Comparison of ENCODE assay signal across 8 cellular contexts in the genomic region with DNA sequence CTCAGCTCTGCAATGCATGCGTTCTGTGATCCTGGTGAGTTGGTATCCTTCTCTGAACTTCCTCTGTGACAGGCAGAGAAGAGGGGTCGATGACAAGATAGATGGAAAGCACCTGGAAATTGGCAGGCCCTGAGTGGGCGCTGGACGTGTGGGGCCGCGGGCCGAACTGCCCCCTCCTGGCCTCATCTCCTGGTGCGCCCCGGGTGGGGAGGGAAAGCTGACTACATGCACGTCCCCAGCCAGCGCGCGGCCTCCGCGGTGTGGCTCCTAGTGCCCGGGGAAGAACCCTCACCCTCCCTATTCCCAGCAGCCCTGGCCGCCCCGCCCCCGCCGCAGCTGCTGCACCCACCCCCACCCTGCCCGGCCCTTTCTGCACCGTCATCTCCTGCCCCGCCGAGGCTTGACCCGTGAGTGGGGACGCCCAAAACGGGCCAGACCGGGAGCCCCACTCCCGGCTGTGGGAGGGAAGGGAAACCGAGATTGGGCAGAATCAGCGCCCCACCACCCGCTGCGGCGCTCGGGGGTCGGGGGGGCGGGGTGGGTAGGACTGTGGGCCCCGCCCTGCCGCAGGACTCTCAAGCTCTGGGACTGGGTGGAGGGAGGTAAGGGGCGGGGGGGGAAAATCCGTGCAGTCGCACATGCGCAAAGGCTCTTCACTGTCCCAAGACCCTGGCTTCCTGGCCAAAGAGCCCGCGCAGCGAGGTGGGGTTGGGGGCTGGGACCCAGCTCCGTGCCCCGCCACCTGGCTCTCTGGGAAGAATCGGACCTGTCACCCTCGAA. TPM values are rescaled to one million over a fixed set of nuclear protein-coding genes. Genes with fewer than 3 reads are reported as not detected.
DNase-seq lines count a peak whose midpoint lies in the region; ATAC-seq and TF ChIP-seq lines count a peak whose summit lies in the region.

A gene (plus strand): TSS at position 371 of the 780 bp plus-strand sequence.

- DNase-seq in activated CD4-positive, alpha-beta T cell treated with anti-CD3 and anti-CD28 coated beads for 48 hours: peak; percentile 63
- DNase-seq in activated CD4-positive, alpha-beta T cell treated with anti-CD3 and anti-CD28 coated beads for 4 hours: no peak
- DNase-seq in HCEC 1CT (peak; percentile 83), NCI-H2107 treated with DMSO at 0.1 percent for 48 hours (lab: John Stamatoyannopoulos, UW; ENCODE audit: unreplicated experiment) (peak; percentile 53), fibroblast of peridontal ligament (ENCODE audit: extremely low read depth) (peak; percentile 77), T-helper 9 cell (no peak)
- peak; percentile 89 for DNase-seq in activated CD8-positive, alpha-beta T cell treated with anti-CD3 and anti-CD28 coated beads for 36 hours
- peak in 1 of 9 donors; percentile 82 for DNase-seq in naive thymus-derived CD4-positive, alpha-beta T cell

- H3K27ac Mint-ChIP-seq in activated CD8-positive, alpha-beta T cell treated with anti-CD3 and anti-CD28 coated beads for 36 hours: peak within 1 kb of the TSS; percentile 72
- peak within 1 kb of the TSS in 2 of 9 donors; percentile 35 to 94 for H3K27ac Mint-ChIP-seq in naive thymus-derived CD4-positive, alpha-beta T cell

- ATAC-seq in activated CD8-positive, alpha-beta T cell treated with anti-CD3 and anti-CD28 coated beads for 36 hours: peak; percentile 57
- ATAC-seq in naive thymus-derived CD4-positive, alpha-beta T cell: peak; percentile 37

- intact Hi-C loops in activated CD8-positive, alpha-beta T cell treated with anti-CD3 and anti-CD28 coated beads for 36 hours (cut with micrococcal nuclease): no loop called here
- intact Hi-C loops in naive thymus-derived CD4-positive, alpha-beta T cell (cut with micrococcal nuclease): loop anchor here in 1 of 2 donors (1.0 kb wide), 1 partner anchor 9 kb away; no protein-coding TSS in a partner anchor

- no peak within 1 kb of the TSS for H3K4me3 ChIP-seq in naive thymus-derived CD4-positive, alpha-beta T cell (ENCODE audit: low read length)

- H3K4me1 Mint-ChIP-seq in activated CD8-positive, alpha-beta T cell treated with anti-CD3 and anti-CD28 coated beads for 36 hours (ENCODE audit: low read depth): peaks cover 51% of the 10 kb centered on the region
- H3K4me1 Mint-ChIP-seq in naive thymus-derived CD4-positive, alpha-beta T cell: peaks cover 10 to 75% (median 30%) of the 10 kb centered on the region in 7 donors

- peaks cover 25 to 29% of the 10 kb centered on the region in 2 donors for H3K4me1 ChIP-seq in naive thymus-derived CD4-positive, alpha-beta T cell (ENCODE audit: control insufficient read depth in 2 of 2, insufficient read depth in 2 of 2, low read length in 2 of 2)

- H3K27me3 ChIP-seq in naive thymus-derived CD4-positive, alpha-beta T cell (ENCODE audit: control insufficient read depth in 2 of 2, insufficient read depth in 2 of 2, low read length in 2 of 2): peaks cover 9 to 35% of the 10 kb centered on the region in 2 donors

- peaks cover 72% of the 10 kb centered on the region for H3K27me3 Mint-ChIP-seq in activated CD8-positive, alpha-beta T cell treated with anti-CD3 and anti-CD28 coated beads for 36 hours
- peaks cover 13 to 64% (median 62%) of the 10 kb centered on the region in 5 donors for H3K27me3 Mint-ChIP-seq in naive thymus-derived CD4-positive, alpha-beta T cell

- no peak for TF ChIP-seq CTCF in activated CD8-positive, alpha-beta T cell treated with anti-CD3 and anti-CD28 coated beads for 36 hours (IDR thresholded peaks at IDR 0.05)

- no peaks in the 10 kb centered on the region for H3K36me3 ChIP-seq in naive thymus-derived CD4-positive, alpha-beta T cell (ENCODE audit: control insufficient read depth in 2 of 3, insufficient read depth in 3 of 3, low read length in 3 of 3)

- H3K27ac ChIP-seq in naive thymus-derived CD4-positive, alpha-beta T cell (ENCODE audit: low read depth, low read length): no peak within 1 kb of the TSS

- H3K9me3 Mint-ChIP-seq in activated CD8-positive, alpha-beta T cell treated with anti-CD3 and anti-CD28 coated beads for 36 hours: no peaks in the 10 kb centered on the region
- no peaks in the 10 kb centered on the region for H3K9me3 Mint-ChIP-seq in naive thymus-derived CD4-positive, alpha-beta T cell

- no peaks in the 10 kb centered on the region for H3K9me3 ChIP-seq in naive thymus-derived CD4-positive, alpha-beta T cell (ENCODE audit: control insufficient read depth in 2 of 3, low read length in 3 of 3)

- H3K4me3 Mint-ChIP-seq in activated CD8-positive, alpha-beta T cell treated with anti-CD3 and anti-CD28 coated beads for 36 hours: peak within 1 kb of the TSS; percentile 73
- H3K4me3 Mint-ChIP-seq in naive thymus-derived CD4-positive, alpha-beta T cell: peak within 1 kb of the TSS; percentile 33 to 89 (median 60)

- POLR2A ChIA-PET in activated CD8-positive, alpha-beta T cell treated with anti-CD3 and anti-CD28 coated beads for 36 hours (lab: Charles Lee): interaction anchor here (0.9 to 9.2 kb wide), 2 partner anchors 9 to 152 kb away, joined by 3 to 67 read pairs; a partner anchor contains a TSS
- POLR2A ChIA-PET in naive thymus-derived CD4-positive, alpha-beta T cell (lab: Charles Lee): interaction anchor here (1.0 to 2.4 kb wide), 3 partner anchors 8 to 234 kb away, joined by 3 to 7 read pairs (median 3); no protein-coding TSS in a partner anchor

- CTCF ChIA-PET in activated CD8-positive, alpha-beta T cell treated with anti-CD3 and anti-CD28 coated beads for 36 hours (lab: Charles Lee): interaction anchor here (0.7 to 16.0 kb wide), 10 partner anchors 9 to 216 kb away, joined by 3 to 209 read pairs (median 6); a partner anchor contains a TSS
- CTCF ChIA-PET in naive thymus-derived CD4-positive, alpha-beta T cell (lab: Charles Lee): interaction anchor here (0.7 to 1.3 kb wide), 3 partner anchors 11 to 18 kb away, joined by 3 to 5 read pairs (median 4); a partner anchor contains a TSS

- H3K36me3 Mint-ChIP-seq in activated CD8-positive, alpha-beta T cell treated with anti-CD3 and anti-CD28 coated beads for 36 hours (ENCODE audit: low read depth): peaks cover 12% of the 10 kb centered on the region
- peaks cover 0 to 34% (median 0%) of the 10 kb centered on the region in 5 donors for H3K36me3 Mint-ChIP-seq in naive thymus-derived CD4-positive, alpha-beta T cell

RNA-seq across cellular contexts. Expression of the gene that starts here (rescaled TPM):
- 10 to 100 TPM; 24.5 to 25.3 TPM for total RNA-seq in activated CD8-positive, alpha-beta T cell treated with anti-CD3 and anti-CD28 coated beads for 36 hours
- total RNA-seq in naive thymus-derived CD4-positive, alpha-beta T cell: 10 to 100 TPM in 1 of 5 experiments, 1 to 10 TPM in 3, under 1 TPM in 1; 0.89 to 66.0 (median 1.8) TPM
- polyA plus RNA-seq in naive thymus-derived CD4-positive, alpha-beta T cell: not detected

Comparison
In these comparisons a context has a peak if more than half of its experiments do, and no peak if none do; other contexts are left out.
1. DNase-seq: peak in activated CD4-positive, alpha-beta T cell treated with anti-CD3 and anti-CD28 coated beads for 48 hours (single experiment), HCEC 1CT (single experiment), NCI-H2107 treated with DMSO at 0.1 percent for 48 hours (single experiment), activated CD8-positive, alpha-beta T cell treated with anti-CD3 and anti-CD28 coated beads for 36 hours (single experiment) and fibroblast of peridontal ligament (single experiment); none in activated CD4-positive, alpha-beta T cell treated with anti-CD3 and anti-CD28 coated beads for 4 hours (0 of 2) and T-helper 9 cell (single experiment).